In the genomic region with DNA sequence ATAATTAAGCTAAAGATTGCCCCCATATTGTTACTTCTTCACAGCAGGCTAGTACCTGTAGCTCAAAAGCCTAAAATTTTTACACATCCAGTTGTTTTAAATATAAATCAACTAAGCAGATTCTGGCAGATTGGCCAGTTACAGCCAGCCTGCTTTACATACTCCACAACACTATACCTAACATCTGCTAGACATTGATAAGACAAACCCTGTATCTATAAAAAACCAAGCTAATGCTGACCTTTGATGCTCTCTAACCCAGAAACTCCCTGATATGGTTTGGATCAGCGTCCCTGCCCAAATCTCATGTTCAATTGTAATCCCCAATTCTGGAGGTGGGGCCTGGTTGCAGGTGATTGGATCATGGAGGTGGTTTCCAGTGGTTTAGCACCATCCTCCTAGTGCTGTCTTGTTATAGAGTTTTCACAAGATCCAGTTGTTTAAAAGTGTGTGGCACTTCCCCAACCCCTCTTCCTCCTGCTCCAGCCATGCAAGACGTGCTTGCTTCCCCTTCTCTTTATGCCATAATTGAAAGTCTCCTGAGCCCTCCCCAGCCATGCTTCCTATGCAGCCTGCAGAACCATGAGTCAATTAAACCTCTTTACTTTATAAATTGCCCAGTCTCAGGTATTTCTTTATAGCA, we compare ENCODE assay signal across 12 cellular contexts. TPM values are rescaled to one million over a fixed set of nuclear protein-coding genes. Genes with fewer than 3 reads are reported as not detected.
DNase-seq lines count a peak whose midpoint lies in the region; ATAC-seq and TF ChIP-seq lines count a peak whose summit lies in the region.
"Had no signal": no experiment of that assay in that cellular context is flagged by ENCODE, and none has a peak within 500 bp of the region (broad histone marks: within the 10 kb centered on the region; RNA-seq: fewer than 3 reads in every experiment).

No MANE protein-coding gene starts in this region.

- H3K27ac ChIP-seq in Panc1 (ENCODE audit: low read length) (peak overlapping the region; percentile 87), lung (ENCODE audit: low read depth in 1 of 2, low read length in 1 of 2) (no peak overlapping the region)

- WGBS in lung, 2 donors: 51 to 58% methylated on average over 2 of the region's 2 CpGs

- POLR2A ChIA-PET in Panc1 (lab: Charles Lee): no interaction called here

- peaks cover 14% of the 10 kb centered on the region for H3K4me1 ChIP-seq in Panc1 (ENCODE audit: control insufficient read depth, insufficient read depth, low read length)
- peaks cover 0 to 2% of the 10 kb centered on the region in 2 donors for H3K4me1 ChIP-seq in lung (ENCODE audit: control insufficient read depth in 2 of 2, insufficient read depth in 2 of 2, low read length in 2 of 2)

- DNase-seq in Panc1 (ENCODE audit: low read depth, low spot score): no peak
- DNase-seq in lung (ENCODE audit: low spot score): no peak
- DNase-seq in MG63: no peak
- DNase-seq in activated CD4-positive, alpha-beta T cell treated with anti-CD3 and anti-CD28 coated beads, Interleukin-2, amount 50 U/mL, for 4 hours: no peak

- CTCF ChIA-PET in Panc1 (lab: Charles Lee): no interaction called here

- H3K9me3 ChIP-seq in Panc1 (ENCODE audit: control insufficient read depth, insufficient read depth, low read depth, low read length) (peaks cover 7% of the 10 kb centered on the region; the same call in 1 of the 2 replicates), lung (ENCODE audit: control insufficient read depth in 2 of 2, insufficient read depth in 1 of 2, low read length in 1 of 2) (no peaks in the 10 kb centered on the region), MG63 (0 out of 2 replicates have a peak, but pooled peaks cover 2% of the 10 kb centered on the region)

- no TSS peak for BruUV-seq in Panc1 (replicated peaks; lab: Mats Ljungman, UMichigan)

- H3K36me3 ChIP-seq in Panc1 (ENCODE audit: control insufficient read depth, insufficient read depth, low read length) (no peaks in the 10 kb centered on the region), lung (ENCODE audit: control insufficient read depth in 2 of 2, insufficient read depth in 2 of 2, low read length in 2 of 2) (no peaks in the 10 kb centered on the region), MG63 (no peaks in the 10 kb centered on the region)

- intact Hi-C loops in Panc1 (cut with micrococcal nuclease; ENCODE audit: unreplicated experiment): no loop called here

- ATAC-seq in GM18498 (IDR thresholded peaks at IDR 0.05; ENCODE audit: unreplicated experiment) (peak; percentile 10), HG02610 (IDR thresholded peaks at IDR 0.05; ENCODE audit: unreplicated experiment) (peak; percentile 29), Panc1 (peak; percentile 62), lung (ENCODE audit: insufficient read depth, low FRiP score) (peak; percentile 48), GM18520 (IDR thresholded peaks at IDR 0.05; ENCODE audit: unreplicated experiment) (no peak), HG03097 (IDR thresholded peaks at IDR 0.05; ENCODE audit: low FRiP score, unreplicated experiment) (no peak)

- in situ Hi-C loops in Panc1 (cut with HindIII; ENCODE audit: low pct_unique_long_range_greater_than_20kb, low sequenced_read_pairs): no loop called here

- H3K4me3 ChIP-seq in Panc1 (ENCODE audit: low read depth in 2 of 2, low read length in 2 of 2) (no peak overlapping the region), lung (no peak overlapping the region), MG63 (no peak overlapping the region)

- TF ChIP-seq CTCF in Panc1 (IDR thresholded peaks at IDR 0.05) (no peak), lung (IDR thresholded peaks at IDR 0.05; ENCODE audit: control extremely low read depth, extremely low read depth) (no peak)

- H3K27me3 ChIP-seq in Panc1 (ENCODE audit: control insufficient read depth, insufficient read depth, low read length) (no peaks in the 10 kb centered on the region), lung (ENCODE audit: control insufficient read depth, insufficient read depth) (no peaks in the 10 kb centered on the region), MG63 (no peaks in the 10 kb centered on the region)

RNA-seq across cellular contexts. Expression of a gene that starts 39.5 kb away (rescaled TPM):
- not detected for total RNA-seq in Panc1 (2021; ENCODE audit: unreplicated experiment)
- not detected for polyA plus RNA-seq in Panc1 (2012; ENCODE audit: insufficient read length)
- not detected for total RNA-seq in lung
- not detected for polyA plus RNA-seq in lung
- not detected in 2 replicates for total RNA-seq in MG63 (2014; rRNA removed; shearing (Covaris generic); ENCODE audit: low replicate concordance)
- total RNA-seq: CD4-positive, alpha-beta T cell; liver; OCI-LY7 had no signal
- polyA plus RNA-seq: adipose tissue, liver had no signal

Comparison
In these comparisons a context has a peak if more than half of its experiments do, and no peak if none do; other contexts are left out.
1. ATAC-seq: peak in GM18498 (single experiment), HG02610 (single experiment), Panc1 (single experiment) and lung (single experiment); none in GM18520 (single experiment) and HG03097 (single experiment).